In the genomic region with DNA sequence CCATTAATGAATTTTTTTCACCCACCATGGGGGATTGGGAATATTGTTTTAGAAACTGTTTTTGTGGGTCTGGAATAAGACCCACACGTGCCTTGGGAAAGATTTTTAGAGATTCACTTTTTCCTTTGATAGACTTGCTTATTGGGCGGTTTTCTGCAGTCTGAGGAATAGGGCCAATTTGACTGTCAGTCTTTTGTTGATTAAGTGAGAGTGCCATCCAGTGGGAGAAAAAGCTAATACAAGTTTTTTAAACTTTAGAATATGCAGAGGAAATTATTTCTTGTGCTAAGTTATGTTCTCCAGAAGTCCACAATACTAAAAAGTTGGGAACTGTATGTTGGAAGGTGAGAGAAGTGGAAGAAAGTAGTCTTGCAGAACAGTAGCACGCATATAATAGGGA, we compare ENCODE assay signal across 9 cellular contexts. TPM values are rescaled to one million over a fixed set of nuclear protein-coding genes. Genes with fewer than 3 reads are reported as not detected.
DNase-seq lines count a peak whose midpoint lies in the region; ATAC-seq and TF ChIP-seq lines count a peak whose summit lies in the region.
"Had no signal": no experiment of that assay in that cellular context is flagged by ENCODE, and none has a peak within 500 bp of the region (broad histone marks: within the 10 kb centered on the region; RNA-seq: fewer than 3 reads in every experiment).

No MANE protein-coding gene starts in this region.

- no peak overlapping the region for H3K27ac ChIP-seq in PC-9
- H3K27ac ChIP-seq: body of pancreas had no signal

- intact Hi-C loops in PC-9 (cut with micrococcal nuclease; ENCODE audit: unreplicated experiment) = no loop called here
- intact Hi-C loops in activated T-helper 1 cell treated with anti-CD3 and anti-CD28 coated beads, Interleukin-12 subunit alpha, Interleukin-12 subunit beta, Interleukin-2, Interleukin-4 antibody, amounts not matched to agents 30 ng/mL and 10 ng/mL and 1 ng/mL, durations not matched to agents 14 hours and 24 hours and 36 hours (cut with micrococcal nuclease) = loop anchor here (1.0 kb wide), 2 partner anchors 46 to 56 kb away; a partner anchor contains a TSS

- no peak overlapping the region for H3K4me2 ChIP-seq in PC-9

- H3K4me1 ChIP-seq in PC-9 (replicated peaks; ENCODE audit: insufficient read depth) = no peaks in the 10 kb centered on the region

- POLR2A ChIA-PET in PC-9 (lab: Charles Lee; ENCODE audit: unreplicated experiment) = interaction anchor here (0.7 kb wide), 1 partner anchor 101 kb away, joined by 3 read pairs; no protein-coding TSS in a partner anchor

- peak; percentile 33 for DNase-seq in A172 (ENCODE audit: low spot score)
- DNase-seq in PC-9 = no peak
- peak; percentile 50 for DNase-seq in fibroblast of pulmonary artery (ENCODE audit: low read depth)
- no peak for DNase-seq in NCI-H2081 (lab: John Stamatoyannopoulos, UW)
- no peak for DNase-seq in activated T-helper 1 cell treated with anti-CD3 and anti-CD28 coated beads, Interleukin-12 subunit alpha, Interleukin-12 subunit beta, Interleukin-2, Interleukin-4 antibody, amounts not matched to agents 30 ng/mL and 10 ng/mL and 1 ng/mL, durations not matched to agents 14 hours and 24 hours and 36 hours (ENCODE audit: low spot score)
- no peak for DNase-seq in hypothalamus (lab: John Stamatoyannopoulos, UW)
- DNase-seq: body of pancreas had no signal

- H3K4me3 ChIP-seq in PC-9 = no peak overlapping the region
- no peak overlapping the region for H3K4me3 ChIP-seq in fibroblast of pulmonary artery (replicated peaks; ENCODE audit: low read depth, low read length)
- H3K4me3 ChIP-seq: body of pancreas had no signal

- no peaks in the 10 kb centered on the region for H3K9me3 ChIP-seq in PC-9 (ENCODE audit: insufficient read depth, low read depth)
- H3K9me3 ChIP-seq: body of pancreas had no signal

- no peak overlapping the region for H3K4me3 Mint-ChIP-seq in activated T-helper 1 cell treated with anti-CD3 and anti-CD28 coated beads, Interleukin-12 subunit alpha, Interleukin-12 subunit beta, Interleukin-2, Interleukin-4 antibody, amounts not matched to agents 30 ng/mL and 10 ng/mL and 1 ng/mL, durations not matched to agents 14 hours and 24 hours and 36 hours

- no peaks in the 10 kb centered on the region for H3K27me3 Mint-ChIP-seq in activated T-helper 1 cell treated with anti-CD3 and anti-CD28 coated beads, Interleukin-12 subunit alpha, Interleukin-12 subunit beta, Interleukin-2, Interleukin-4 antibody, amounts not matched to agents 30 ng/mL and 10 ng/mL and 1 ng/mL, durations not matched to agents 14 hours and 24 hours and 36 hours (ENCODE audit: insufficient read depth)

- H3K27ac Mint-ChIP-seq in activated T-helper 1 cell treated with anti-CD3 and anti-CD28 coated beads, Interleukin-12 subunit alpha, Interleukin-12 subunit beta, Interleukin-2, Interleukin-4 antibody, amounts not matched to agents 30 ng/mL and 10 ng/mL and 1 ng/mL, durations not matched to agents 14 hours and 24 hours and 36 hours = no peak overlapping the region

- TF ChIP-seq CTCF in GM12874 (IDR thresholded peaks at IDR 0.05; ENCODE audit: insufficient read depth, low read depth, low read length) (peak; percentile 25; the same call in 1 of the 2 replicates), PC-9 (conservative IDR thresholded peaks at IDR 0.05) (peak; percentile 42; the same call in 1 of the 2 replicates), fibroblast of pulmonary artery (IDR thresholded peaks at IDR 0.05; ENCODE audit: low read length, missing control alignments) (peak; percentile 50)

- peaks cover 4% of the 10 kb centered on the region for H3K36me3 Mint-ChIP-seq in activated T-helper 1 cell treated with anti-CD3 and anti-CD28 coated beads, Interleukin-12 subunit alpha, Interleukin-12 subunit beta, Interleukin-2, Interleukin-4 antibody, amounts not matched to agents 30 ng/mL and 10 ng/mL and 1 ng/mL, durations not matched to agents 14 hours and 24 hours and 36 hours (ENCODE audit: low read depth)

- no peaks in the 10 kb centered on the region for H3K79me2 ChIP-seq in PC-9 (ENCODE audit: low read depth)

- CTCF ChIA-PET in PC-9 (lab: Charles Lee) = interaction anchor here (0.8 kb wide), 1 partner anchor 316 kb away, joined by 3 read pairs; no protein-coding TSS in a partner anchor

- BruUV-seq in PC-9 (replicated peaks; lab: Mats Ljungman, UMichigan) = no TSS peak

- no peaks in the 10 kb centered on the region for H3K4me1 Mint-ChIP-seq in activated T-helper 1 cell treated with anti-CD3 and anti-CD28 coated beads, Interleukin-12 subunit alpha, Interleukin-12 subunit beta, Interleukin-2, Interleukin-4 antibody, amounts not matched to agents 30 ng/mL and 10 ng/mL and 1 ng/mL, durations not matched to agents 14 hours and 24 hours and 36 hours (ENCODE audit: low read depth)

- H3K9me2 ChIP-seq in PC-9 (ENCODE audit: insufficient read depth) = no peaks in the 10 kb centered on the region

- no peaks in the 10 kb centered on the region for H3K36me3 ChIP-seq in PC-9 (ENCODE audit: low read depth)

- H3K27me3 ChIP-seq in PC-9 (ENCODE audit: insufficient read depth, low read depth) = no peaks in the 10 kb centered on the region
- H3K27me3 ChIP-seq: body of pancreas had no signal

- H2AFZ ChIP-seq in PC-9 = no peak overlapping the region

- no peaks in the 10 kb centered on the region for H3K9me3 Mint-ChIP-seq in activated T-helper 1 cell treated with anti-CD3 and anti-CD28 coated beads, Interleukin-12 subunit alpha, Interleukin-12 subunit beta, Interleukin-2, Interleukin-4 antibody, amounts not matched to agents 30 ng/mL and 10 ng/mL and 1 ng/mL, durations not matched to agents 14 hours and 24 hours and 36 hours

- no peak for ATAC-seq in HG03159 (IDR thresholded peaks at IDR 0.05; ENCODE audit: unreplicated experiment)
- ATAC-seq: body of pancreas had no signal

- no peaks in the 10 kb centered on the region for H3F3A ChIP-seq in PC-9 (ENCODE audit: insufficient read depth, low read depth)

- H4K20me1 ChIP-seq in PC-9 (ENCODE audit: insufficient read depth) = peaks cover 9% of the 10 kb centered on the region

RNA-seq across cellular contexts. Expression of a gene that starts 56.1 kb away (rescaled TPM):
- 49.9 and 61.5 TPM in 2 replicates for total RNA-seq in A172 (2014; rRNA removed; shearing (Covaris generic))
- 20.9 and 23.6 TPM in 2 replicates for total RNA-seq in PC-9 (2021)
- 43.7 and 45.5 TPM in 2 replicates for total RNA-seq in activated T-helper 1 cell treated with anti-CD3 and anti-CD28 coated beads, Interleukin-12 subunit alpha, Interleukin-12 subunit beta, Interleukin-2, Interleukin-4 antibody, amounts not matched to agents 30 ng/mL and 10 ng/mL and 1 ng/mL, durations not matched to agents 14 hours and 24 hours and 36 hours

Comparison
In these comparisons a context has a peak if more than half of its experiments do, and no peak if none do; other contexts are left out.
1. DNase-seq: peak in A172 (single experiment) and fibroblast of pulmonary artery (single experiment); none in PC-9 (0 of 2), NCI-H2081 (0 of 2), activated T-helper 1 cell treated with anti-CD3 and anti-CD28 coated beads, Interleukin-12 subunit alpha, Interleukin-12 subunit beta, Interleukin-2, Interleukin-4 antibody, amounts not matched to agents 30 ng/mL and 10 ng/mL and 1 ng/mL, durations not matched to agents 14 hours and 24 hours and 36 hours (single experiment) and hypothalamus (0 of 51).
2. Peak in every context shown above with its lines, with median percentiles within 50 percentile points of each other: CTCF ChIP-seq.